21 cellular contexts compared by ENCODE assay signal in genomic region chr2:88885679-88886402, GRCh38.
DNase-seq lines count a peak whose midpoint lies in the region; ATAC-seq, FAIRE-seq and TF ChIP-seq lines count a peak whose summit lies in the region.
"Had no signal": no experiment of that assay in that cellular context is flagged by ENCODE, and none has a peak within 500 bp of the region (broad histone marks: within the 10 kb centered on the region; RNA-seq: fewer than 3 reads in every experiment).

No MANE protein-coding gene starts in this region.

- peak; percentile 75 for FAIRE-seq in GM12891 (lab: Jason Lieb, UNC)

- no peak overlapping the region for H3K4me3 ChIP-seq in breast epithelium
- H3K4me3 ChIP-seq in naive thymus-derived CD4-positive, alpha-beta T cell (ENCODE audit: low read length) = no peak overlapping the region

- no peak for DNase-seq in GM12891 (ENCODE audit: insufficient read length, low spot score)
- DNase-seq in memory B cell (ENCODE audit: low spot score in 2 of 2) = no peak
- no peak for DNase-seq in breast epithelium (ENCODE audit: low spot score in 2 of 2)
- no peak for DNase-seq in naive thymus-derived CD4-positive, alpha-beta T cell
- DNase-seq in NCI-H2081 (lab: John Stamatoyannopoulos, UW) = no peak
- DNase-seq in GM13977 (ENCODE audit: low spot score) = no peak
- DNase-seq: activated naive CD8-positive, alpha-beta T cell treated with anti-CD3 and anti-CD28 coated beads, Interleukin-2, amount 50 U/mL, for 24 hours; DND-41; foreskin melanocyte; NCI-H1694; NCI-H510A treated with DMSO at 0.1 percent for 48 hours; SHP77 treated with DMSO at 0.1 percent for 48 hours; stimulated activated CD4-positive, alpha-beta T cell treated with anti-CD3 and anti-CD28 coated beads, Interleukin-2, amount 100 ng/mL, for 48 hours had no signal

- H3K27me3 Mint-ChIP-seq in IgD-negative memory B cell = no peaks in the 10 kb centered on the region
- no peaks in the 10 kb centered on the region for H3K27me3 Mint-ChIP-seq in memory B cell
- peaks cover 6 to 21% (median 8%) of the 10 kb centered on the region in 5 donors for H3K27me3 Mint-ChIP-seq in naive thymus-derived CD4-positive, alpha-beta T cell
- H3K27me3 Mint-ChIP-seq: dendritic cell treated with granulocyte-macrophage colony-stimulating factor and Interleukin-4, amounts not matched to agents 40 ng/mL and 50 ng/mL, for 4 days had no signal

- H3K36me3 Mint-ChIP-seq in IgD-negative memory B cell (no peaks in the 10 kb centered on the region), memory B cell (no peaks in the 10 kb centered on the region)
- H3K36me3 Mint-ChIP-seq in naive thymus-derived CD4-positive, alpha-beta T cell = no peaks in the 10 kb centered on the region
- H3K36me3 Mint-ChIP-seq: WTC11 had no signal

- no peak overlapping the region for H3K27ac ChIP-seq in breast epithelium
- no peak overlapping the region for H3K27ac ChIP-seq in naive thymus-derived CD4-positive, alpha-beta T cell (ENCODE audit: low read depth, low read length)
- H3K27ac ChIP-seq: epithelial cell of prostate had no signal

- H3K9me3 ChIP-seq in breast epithelium = no peaks in the 10 kb centered on the region
- no peaks in the 10 kb centered on the region for H3K9me3 ChIP-seq in naive thymus-derived CD4-positive, alpha-beta T cell (ENCODE audit: control insufficient read depth in 2 of 3, low read length in 3 of 3)

- H3K9me3 Mint-ChIP-seq in IgD-negative memory B cell (no peaks in the 10 kb centered on the region), memory B cell (no peaks in the 10 kb centered on the region)
- H3K9me3 Mint-ChIP-seq in naive thymus-derived CD4-positive, alpha-beta T cell = peaks cover 0 to 3% (median 0%) of the 10 kb centered on the region in 11 donors
- H3K9me3 Mint-ChIP-seq: activated naive CD8-positive, alpha-beta T cell treated with anti-CD3 and anti-CD28 coated beads, Interleukin-2, amount 50 U/mL, for 24 hours; activated T-helper 1 cell treated with anti-CD3 and anti-CD28 coated beads, Interleukin-12 subunit alpha, Interleukin-12 subunit beta, Interleukin-2, Interleukin-4 antibody, amounts not matched to agents 30 ng/mL and 10 ng/mL and 1 ng/mL, durations not matched to agents 14 hours and 24 hours and 36 hours; dendritic cell treated with granulocyte-macrophage colony-stimulating factor and Interleukin-4, amounts not matched to agents 40 ng/mL and 50 ng/mL, for 4 days had no signal

- H3K4me1 ChIP-seq in breast epithelium = no peaks in the 10 kb centered on the region
- no peaks in the 10 kb centered on the region for H3K4me1 ChIP-seq in naive thymus-derived CD4-positive, alpha-beta T cell (ENCODE audit: control insufficient read depth in 2 of 2, insufficient read depth in 2 of 2, low read length in 2 of 2)

- intact Hi-C loops in breast epithelium (cut with DNase I; ENCODE audit: low total_unique reads) = no loop called here
- intact Hi-C loops in naive thymus-derived CD4-positive, alpha-beta T cell (cut with micrococcal nuclease) = no loop called here

- H3K4me3 Mint-ChIP-seq in IgD-negative memory B cell = peak overlapping the region; percentile 66 to 79 (median 76)
- H3K4me3 Mint-ChIP-seq in memory B cell = peak overlapping the region; percentile 75
- H3K4me3 Mint-ChIP-seq in naive thymus-derived CD4-positive, alpha-beta T cell = no peak overlapping the region
- H3K4me3 Mint-ChIP-seq: activated naive CD8-positive, alpha-beta T cell treated with anti-CD3 and anti-CD28 coated beads, Interleukin-2, amount 50 U/mL, for 24 hours; activated T-helper 1 cell treated with anti-CD3 and anti-CD28 coated beads, Interleukin-12 subunit alpha, Interleukin-12 subunit beta, Interleukin-2, Interleukin-4 antibody, amounts not matched to agents 30 ng/mL and 10 ng/mL and 1 ng/mL, durations not matched to agents 14 hours and 24 hours and 36 hours; dendritic cell treated with granulocyte-macrophage colony-stimulating factor and Interleukin-4, amounts not matched to agents 40 ng/mL and 50 ng/mL, for 4 days; nephron; WTC11 had no signal

- no peak for TF ChIP-seq CTCF in breast epithelium (IDR thresholded peaks at IDR 0.05)
- TF ChIP-seq CTCF in GM13977 (IDR thresholded peaks at IDR 0.05; ENCODE audit: extremely low read depth, insufficient read depth, missing control alignments) = no peak

- peak; percentile 56 for ATAC-seq in GM19463 (IDR thresholded peaks at IDR 0.05; ENCODE audit: unreplicated experiment)
- peak; percentile 57 for ATAC-seq in memory B cell (ENCODE audit: low read depth)
- no peak for ATAC-seq in naive thymus-derived CD4-positive, alpha-beta T cell
- ATAC-seq: activated naive CD8-positive, alpha-beta T cell treated with anti-CD3 and anti-CD28 coated beads, Interleukin-2, amount 50 U/mL, for 24 hours; WTC11 had no signal

- TF ChIP-seq POLR2A in GM12891 (IDR thresholded peaks at IDR 0.05; ENCODE audit: low read depth, low read length) = peak; percentile 80
- no peak for TF ChIP-seq POLR2A in breast epithelium (IDR thresholded peaks at IDR 0.05)

- no peaks in the 10 kb centered on the region for H3K27me3 ChIP-seq in breast epithelium
- no peaks in the 10 kb centered on the region for H3K27me3 ChIP-seq in naive thymus-derived CD4-positive, alpha-beta T cell (ENCODE audit: control insufficient read depth in 2 of 2, insufficient read depth in 2 of 2, low read length in 2 of 2)

- H3K27ac Mint-ChIP-seq in IgD-negative memory B cell (peak overlapping the region; percentile 20 to 80 (median 73)), memory B cell (peak overlapping the region; percentile 35)
- no peak overlapping the region for H3K27ac Mint-ChIP-seq in naive thymus-derived CD4-positive, alpha-beta T cell
- H3K27ac Mint-ChIP-seq: activated naive CD8-positive, alpha-beta T cell treated with anti-CD3 and anti-CD28 coated beads, Interleukin-2, amount 50 U/mL, for 24 hours; activated T-helper 1 cell treated with anti-CD3 and anti-CD28 coated beads, Interleukin-12 subunit alpha, Interleukin-12 subunit beta, Interleukin-2, Interleukin-4 antibody, amounts not matched to agents 30 ng/mL and 10 ng/mL and 1 ng/mL, durations not matched to agents 14 hours and 24 hours and 36 hours; dendritic cell treated with granulocyte-macrophage colony-stimulating factor and Interleukin-4, amounts not matched to agents 40 ng/mL and 50 ng/mL, for 4 days; nephron; progenitor cell of endocrine pancreas; WTC11 had no signal

- no peaks in the 10 kb centered on the region for H3K36me3 ChIP-seq in breast epithelium
- no peaks in the 10 kb centered on the region for H3K36me3 ChIP-seq in naive thymus-derived CD4-positive, alpha-beta T cell (ENCODE audit: control insufficient read depth in 2 of 3, insufficient read depth in 3 of 3, low read length in 3 of 3)

- POLR2A ChIA-PET in naive thymus-derived CD4-positive, alpha-beta T cell (lab: Charles Lee) = no interaction called here

- in situ Hi-C loops in GM13977 (cut with MboI; ENCODE audit: low pct_unique_long_range_greater_than_20kb, low sequenced_read_pairs, unreplicated experiment) = no loop called here

- CTCF ChIA-PET in naive thymus-derived CD4-positive, alpha-beta T cell (lab: Charles Lee) = no interaction called here

- H3K4me1 Mint-ChIP-seq in IgD-negative memory B cell (peaks cover 11 to 28% (median 22%) of the 10 kb centered on the region in 3 donors), memory B cell (peaks cover 19% of the 10 kb centered on the region)
- H3K4me1 Mint-ChIP-seq in naive thymus-derived CD4-positive, alpha-beta T cell = peaks cover 0 to 4% (median 0%) of the 10 kb centered on the region in 7 donors
- H3K4me1 Mint-ChIP-seq: activated naive CD8-positive, alpha-beta T cell treated with anti-CD3 and anti-CD28 coated beads, Interleukin-2, amount 50 U/mL, for 24 hours; nephron had no signal

TF ChIP-seq in GM12891, 5 proteins besides CTCF, POLR2A, EP300 and RAD21:
- no peak for TF ChIP-seq PAX5 (IDR thresholded peaks at IDR 0.05; ENCODE audit: insufficient read depth, low read length, severe bottlenecking)
- no peak for TF ChIP-seq SPI1 (IDR thresholded peaks at IDR 0.05; ENCODE audit: low read depth, low read length)
- peak; percentile 67; the same call in 1 of the 2 replicates for TF ChIP-seq POU2F2 (IDR thresholded peaks at IDR 0.05; ENCODE audit: low read depth, low read length)
- TF ChIP-seq TAF1 (IDR thresholded peaks at IDR 0.05; ENCODE audit: low read depth, low read length) = no peak
- TF ChIP-seq POLR2AphosphoS5 (IDR thresholded peaks at IDR 0.05; ENCODE audit: low read depth, low read length) = peak; percentile 86

Comparison
In these comparisons a context has a peak if more than half of its experiments do, and no peak if none do; other contexts are left out.
1. H3K27ac Mint-ChIP-seq: peak in IgD-negative memory B cell (3 of 3) and memory B cell (single experiment); none in naive thymus-derived CD4-positive, alpha-beta T cell (0 of 9).
2. H3K4me3 Mint-ChIP-seq: peak in IgD-negative memory B cell (4 of 4) and memory B cell (single experiment); none in naive thymus-derived CD4-positive, alpha-beta T cell (0 of 10).